ENCODE assay signal across 26 cellular contexts in the genomic region with DNA sequence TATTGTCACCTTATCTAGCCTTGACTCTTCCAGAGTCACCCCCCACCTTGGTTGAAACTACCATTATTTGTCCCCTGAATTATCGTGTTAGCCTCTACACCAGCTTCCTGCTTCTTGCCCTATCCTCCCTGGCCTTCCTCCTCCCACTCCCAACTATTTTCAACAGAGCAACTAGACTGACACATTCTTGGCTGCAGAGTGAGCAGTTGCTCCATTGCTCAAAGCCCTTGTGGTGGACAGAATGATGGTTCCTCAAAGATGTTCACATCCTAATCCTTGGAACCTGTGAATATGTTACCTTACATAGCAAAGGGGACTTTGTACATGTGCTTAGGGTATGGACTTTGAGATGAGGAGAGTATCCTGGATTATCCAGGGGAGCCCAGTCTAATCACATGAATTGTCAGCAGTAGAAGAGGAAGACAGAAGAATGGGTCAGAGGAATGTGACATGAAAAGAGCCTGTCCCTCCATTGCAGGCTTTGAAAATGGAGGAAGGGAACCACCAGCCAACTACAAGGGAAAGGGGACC. TPM values are rescaled to one million over a fixed set of nuclear protein-coding genes. Genes with fewer than 3 reads are reported as not detected.
"Had no signal": no experiment of that assay in that cellular context is flagged by ENCODE, and none has a peak within 500 bp of the region (broad histone marks: within the 10 kb centered on the region; RNA-seq: fewer than 3 reads in every experiment).

No MANE protein-coding gene starts in this region.

- H3K9me3 ChIP-seq: lower lobe of right lung, pancreas, prostate gland, testis, thyroid gland, upper lobe of right lung, uterus had no signal

- FAIRE-seq: islet of Langerhans, pancreas had no signal

- DNase-seq: hypothalamus; immature natural killer cell; lower lobe of right lung; mammary epithelial cell; mesenchymal stem cell; naive thymus-derived CD8-positive, alpha-beta T cell; nucleus accumbens; pancreas; posterior cingulate gyrus; retina; right cardiac atrium; sigmoid colon; stimulated activated CD4-positive, alpha-beta T cell treated with anti-CD3 and anti-CD28 coated beads, Interleukin-1b, Interleukin-23, amount 100 ng/mL, for 48 hours; stimulated activated CD4-positive, alpha-beta T cell treated with anti-CD3 and anti-CD28 coated beads, Interleukin-2, amount 100 ng/mL, for 48 hours; stimulated activated naive B cell treated with anti-CD40 and anti-IgM and Interleukin-4, amounts not matched to agents 10 μg/mL and 1 μg/mL and 100 μg/mL, for 72 hours; stimulated activated naive CD8-positive, alpha-beta T cell treated with anti-CD3 and anti-CD28 coated beads, Interleukin-15, Interleukin-2, amounts not matched to agents 100 U/mL and 50 U/mL, for 24 hours; stomach; testis; thyroid gland; upper lobe of right lung; uterus had no signal

- ATAC-seq: left lobe of liver; lower lobe of right lung; naive thymus-derived CD8-positive, alpha-beta T cell; pancreas; right cardiac atrium; stimulated activated naive B cell treated with anti-CD40 and anti-IgM and Interleukin-4, amounts not matched to agents 10 μg/mL and 1 μg/mL and 100 μg/mL, for 72 hours; stimulated activated naive CD8-positive, alpha-beta T cell treated with anti-CD3 and anti-CD28 coated beads, Interleukin-15, Interleukin-2, amounts not matched to agents 100 U/mL and 50 U/mL, for 24 hours; upper lobe of right lung had no signal

- H3K4me2 ChIP-seq: smooth muscle cell had no signal

- H3K36me3 ChIP-seq: lower lobe of right lung, pancreas, prostate gland, sigmoid colon, stomach, thyroid gland, upper lobe of right lung, uterus had no signal

- H3K4me3 ChIP-seq: lower lobe of right lung, pancreas, prostate gland, sigmoid colon, smooth muscle cell, stomach, testis, thyroid gland, upper lobe of right lung, uterus had no signal

- H3K27me3 ChIP-seq: pancreas, sigmoid colon, stomach, testis, thyroid gland, upper lobe of right lung, uterus had no signal

- H3K4me1 ChIP-seq: lower lobe of right lung, pancreas, prostate gland, stomach, upper lobe of right lung, uterus had no signal

- H3K27ac ChIP-seq: lower lobe of right lung, pancreas, prostate gland, sigmoid colon, stomach, testis, thyroid gland, upper lobe of right lung, uterus had no signal

RNA-seq across cellular contexts. Expression of a gene that starts 24.8 kb away (rescaled TPM):
- total RNA-seq: neural crest cell had no signal
